ENCODE assay signal across 8 cellular contexts in genomic region chr14:73633115-73633514, GRCh38. TPM values are rescaled to one million over a fixed set of nuclear protein-coding genes. Genes with fewer than 3 reads are reported as not detected.
DNase-seq lines count a peak whose midpoint lies in the region; ATAC-seq, FAIRE-seq and TF ChIP-seq lines count a peak whose summit lies in the region.

No MANE protein-coding gene starts in this region.

- H3K4me1 ChIP-seq in A549: peaks cover 3% of the 10 kb centered on the region; the same call in 1 of the 3 replicates

- no peak for TF ChIP-seq POLR2A in A549 (IDR thresholded peaks at IDR 0.05; ENCODE audit: low read length)

- H3K4me2 ChIP-seq in A549: peak overlapping the region; percentile 84

- H3K9me3 ChIP-seq in A549: no peaks in the 10 kb centered on the region

- no peak for FAIRE-seq in A549 (lab: Jason Lieb, UNC)

- TF ChIP-seq CTCF in A549 (IDR thresholded peaks at IDR 0.05): no peak
- TF ChIP-seq CTCF in mesothelial cell of epicardium (IDR thresholded peaks at IDR 0.05; ENCODE audit: unreplicated experiment): no peak

- H3K27ac ChIP-seq in A549: no peak overlapping the region

- H3K4me3 ChIP-seq in A549: peak overlapping the region; percentile 37

- TF ChIP-seq RAD21 in A549 (conservative IDR thresholded peaks at IDR 0.05 in 1 of 2, IDR thresholded peaks at IDR 0.05 in 1 of 2): no peak

- TF ChIP-seq EP300 in A549 (IDR thresholded peaks at IDR 0.05): no peak

- ATAC-seq in A549: peak in 1 of 2 experiments; percentile 52; a peak in 3 of 6 replicates
- ATAC-seq in HG02981 (IDR thresholded peaks at IDR 0.05; ENCODE audit: unreplicated experiment): peak; percentile 9
- ATAC-seq in activated naive CD8-positive, alpha-beta T cell treated with anti-CD3 and anti-CD28 coated beads, Interleukin-2, amount 10 ng/mL, durations not matched to agents 7 days and 5 days (ENCODE audit: low read depth): peak; percentile 27
- no peak for ATAC-seq in GM18870 (IDR thresholded peaks at IDR 0.05; ENCODE audit: unreplicated experiment)
- no peak for ATAC-seq in HG02623 (IDR thresholded peaks at IDR 0.05; ENCODE audit: unreplicated experiment)

- H3K27me3 Mint-ChIP-seq in activated naive CD8-positive, alpha-beta T cell treated with anti-CD3 and anti-CD28 coated beads, Interleukin-2, amount 10 ng/mL, durations not matched to agents 7 days and 5 days: peaks cover 26% of the 10 kb centered on the region
- peaks cover 17% of the 10 kb centered on the region for H3K27me3 Mint-ChIP-seq in mesothelial cell of epicardium (ENCODE audit: low read depth)

- CTCF ChIA-PET in A549 (lab: Yijun Ruan, JAX): interaction anchor here (0.5 to 6.3 kb wide), 42 partner anchors 12 to 786 kb away, joined by 3 to 89 read pairs (median 4); partner anchors contain the start of genes ACOT1, ACOT2, ACOT4 and ACOT6

- 51% methylated on average over 13 of the region's 13 CpGs for WGBS in A549 (ENCODE audit: missing lambda C conversion rate)

- H3K27ac Mint-ChIP-seq in activated naive CD8-positive, alpha-beta T cell treated with anti-CD3 and anti-CD28 coated beads, Interleukin-2, amount 10 ng/mL, durations not matched to agents 7 days and 5 days: no peak overlapping the region
- H3K27ac Mint-ChIP-seq in mesothelial cell of epicardium: no peak overlapping the region

- POLR2A ChIA-PET in A549 (lab: Yijun Ruan, JAX): interaction anchor here (0.9 to 1.1 kb wide), 3 partner anchors 21 to 124 kb away, joined by 3 to 4 read pairs (median 4); partner anchors contain the start of genes ACOT2 and ACOT6
- POLR2A ChIA-PET in activated naive CD8-positive, alpha-beta T cell treated with anti-CD3 and anti-CD28 coated beads, Interleukin-2, amount 10 ng/mL, durations not matched to agents 7 days and 5 days (lab: Charles Lee): interaction anchor here (0.7 kb wide), 1 partner anchor 41 kb away, joined by 3 read pairs; no protein-coding TSS in a partner anchor

- no peaks in the 10 kb centered on the region for H3K9me3 Mint-ChIP-seq in activated naive CD8-positive, alpha-beta T cell treated with anti-CD3 and anti-CD28 coated beads, Interleukin-2, amount 10 ng/mL, durations not matched to agents 7 days and 5 days
- H3K9me3 Mint-ChIP-seq in mesothelial cell of epicardium: no peaks in the 10 kb centered on the region

- DNase-seq in A549 (ENCODE audit: low read depth in 1 of 2, low spot score in 1 of 2) (no peak), mesothelial cell of epicardium (ENCODE audit: low spot score in 2 of 2, unreplicated experiment in 2 of 2) (no peak), NCI-H1436 (lab: John Stamatoyannopoulos, UW) (no peak), dedifferentiated amniotic fluid mesenchymal stem cell (ENCODE audit: extremely low spot score) (no peak)
- DNase-seq in activated naive CD8-positive, alpha-beta T cell treated with anti-CD3 and anti-CD28 coated beads, Interleukin-2, amount 10 ng/mL, durations not matched to agents 7 days and 5 days: no peak

- peaks cover 5% of the 10 kb centered on the region for H3K4me1 Mint-ChIP-seq in activated naive CD8-positive, alpha-beta T cell treated with anti-CD3 and anti-CD28 coated beads, Interleukin-2, amount 10 ng/mL, durations not matched to agents 7 days and 5 days
- peaks cover 17% of the 10 kb centered on the region for H3K4me1 Mint-ChIP-seq in mesothelial cell of epicardium

- H3K4me3 Mint-ChIP-seq in activated naive CD8-positive, alpha-beta T cell treated with anti-CD3 and anti-CD28 coated beads, Interleukin-2, amount 10 ng/mL, durations not matched to agents 7 days and 5 days: peak overlapping the region; percentile 72
- peak overlapping the region; percentile 68 for H3K4me3 Mint-ChIP-seq in mesothelial cell of epicardium

- no peaks in the 10 kb centered on the region for H3K36me3 Mint-ChIP-seq in activated naive CD8-positive, alpha-beta T cell treated with anti-CD3 and anti-CD28 coated beads, Interleukin-2, amount 10 ng/mL, durations not matched to agents 7 days and 5 days
- no peaks in the 10 kb centered on the region for H3K36me3 Mint-ChIP-seq in mesothelial cell of epicardium

TF ChIP-seq in A549, 52 proteins besides CTCF, POLR2A, EP300 and RAD21:
- TF ChIP-seq CHD2 (IDR thresholded peaks at IDR 0.05; ENCODE audit: low read length, partially characterized antibody) (no peak), CBX8 (IDR thresholded peaks at IDR 0.05) (no peak), GATA3 (IDR thresholded peaks at IDR 0.05; ENCODE audit: borderline replicate concordance) (no peak), RARB (CRISPR knock-in tag; IDR thresholded peaks at IDR 0.05) (no peak), HOXA7 (CRISPR knock-in tag; IDR thresholded peaks at IDR 0.05) (no peak), CHD4 (IDR thresholded peaks at IDR 0.05; ENCODE audit: borderline replicate concordance) (no peak)
- TF ChIP-seq, protein P1, sequence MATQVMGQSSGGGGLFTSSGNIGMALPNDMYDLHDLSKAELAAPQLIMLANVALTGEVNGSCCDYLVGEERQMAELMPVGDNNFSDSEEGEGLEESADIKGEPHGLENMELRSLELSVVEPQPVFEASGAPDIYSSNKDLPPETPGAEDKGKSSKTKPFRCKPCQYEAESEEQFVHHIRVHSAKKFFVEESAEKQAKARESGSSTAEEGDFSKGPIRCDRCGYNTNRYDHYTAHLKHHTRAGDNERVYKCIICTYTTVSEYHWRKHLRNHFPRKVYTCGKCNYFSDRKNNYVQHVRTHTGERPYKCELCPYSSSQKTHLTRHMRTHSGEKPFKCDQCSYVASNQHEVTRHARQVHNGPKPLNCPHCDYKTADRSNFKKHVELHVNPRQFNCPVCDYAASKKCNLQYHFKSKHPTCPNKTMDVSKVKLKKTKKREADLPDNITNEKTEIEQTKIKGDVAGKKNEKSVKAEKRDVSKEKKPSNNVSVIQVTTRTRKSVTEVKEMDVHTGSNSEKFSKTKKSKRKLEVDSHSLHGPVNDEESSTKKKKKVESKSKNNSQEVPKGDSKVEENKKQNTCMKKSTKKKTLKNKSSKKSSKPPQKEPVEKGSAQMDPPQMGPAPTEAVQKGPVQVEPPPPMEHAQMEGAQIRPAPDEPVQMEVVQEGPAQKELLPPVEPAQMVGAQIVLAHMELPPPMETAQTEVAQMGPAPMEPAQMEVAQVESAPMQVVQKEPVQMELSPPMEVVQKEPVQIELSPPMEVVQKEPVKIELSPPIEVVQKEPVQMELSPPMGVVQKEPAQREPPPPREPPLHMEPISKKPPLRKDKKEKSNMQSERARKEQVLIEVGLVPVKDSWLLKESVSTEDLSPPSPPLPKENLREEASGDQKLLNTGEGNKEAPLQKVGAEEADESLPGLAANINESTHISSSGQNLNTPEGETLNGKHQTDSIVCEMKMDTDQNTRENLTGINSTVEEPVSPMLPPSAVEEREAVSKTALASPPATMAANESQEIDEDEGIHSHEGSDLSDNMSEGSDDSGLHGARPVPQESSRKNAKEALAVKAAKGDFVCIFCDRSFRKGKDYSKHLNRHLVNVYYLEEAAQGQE (IDR thresholded peaks at IDR 0.05): no peak
- TF ChIP-seq, protein P2, sequence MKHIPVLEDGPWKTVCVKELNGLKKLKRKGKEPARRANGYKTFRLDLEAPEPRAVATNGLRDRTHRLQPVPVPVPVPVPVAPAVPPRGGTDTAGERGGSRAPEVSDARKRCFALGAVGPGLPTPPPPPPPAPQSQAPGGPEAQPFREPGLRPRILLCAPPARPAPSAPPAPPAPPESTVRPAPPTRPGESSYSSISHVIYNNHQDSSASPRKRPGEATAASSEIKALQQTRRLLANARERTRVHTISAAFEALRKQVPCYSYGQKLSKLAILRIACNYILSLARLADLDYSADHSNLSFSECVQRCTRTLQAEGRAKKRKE (CRISPR knock-in tag; IDR thresholded peaks at IDR 0.05; ENCODE audit: low read depth): no peak
- TF ChIP-seq, protein P3, sequence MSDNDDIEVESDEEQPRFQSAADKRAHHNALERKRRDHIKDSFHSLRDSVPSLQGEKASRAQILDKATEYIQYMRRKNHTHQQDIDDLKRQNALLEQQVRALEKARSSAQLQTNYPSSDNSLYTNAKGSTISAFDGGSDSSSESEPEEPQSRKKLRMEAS (IDR thresholded peaks at IDR 0.05): no peak

RNA-seq across cellular contexts. Expression of gene DNAL1, which starts 11.7 kb away (rescaled TPM):
- polyA plus RNA-seq in A549 (2011; rRNA removed): 9.2 and 16.3 TPM in 2 replicates
- polyA plus RNA-seq in A549 (2012; cell fraction: cytosol; rRNA removed): 1.7 and 2.2 TPM in 2 replicates
- 0.88 and 1.9 TPM in 2 replicates for polyA plus RNA-seq in A549 (2012; cell fraction: nucleus; rRNA removed)
- polyA plus RNA-seq in A549 (2017; fragmentation: RNase III; extraction: RNeasy Plus Mini Kit Qiagen cat#74134 plus additional on column Dnase treatment): 7.8 to 8.3 TPM (median 8.3 TPM) in 3 replicates
- polyA minus RNA-seq in A549 (2011; rRNA and poly(A)+ RNA removed): 3.7 TPM in 2 replicates
- 1 to 10 TPM; 6.3 TPM for total RNA-seq in activated naive CD8-positive, alpha-beta T cell treated with anti-CD3 and anti-CD28 coated beads, Interleukin-2, amount 10 ng/mL, durations not matched to agents 7 days and 5 days
- total RNA-seq in mesothelial cell of epicardium: 13.3 to 13.8 TPM (median 13.4 TPM) in 3 replicates

RNA-seq across cellular contexts. Expression of gene ACOT6, which starts 20.8 kb away (rescaled TPM):
- polyA plus RNA-seq in A549 (2011; rRNA removed) (not detected in 2 replicates), A549 (2017; fragmentation: RNase III; extraction: RNeasy Plus Mini Kit Qiagen cat#74134 plus additional on column Dnase treatment) (not detected in 3 replicates)
- not detected in 2 replicates for polyA plus RNA-seq in A549 (2012; cell fraction: cytosol; rRNA removed)
- polyA plus RNA-seq in A549 (2012; cell fraction: nucleus; rRNA removed): not detected in 2 replicates
- not detected in 2 replicates for polyA minus RNA-seq in A549 (2011; rRNA and poly(A)+ RNA removed)
- total RNA-seq in activated naive CD8-positive, alpha-beta T cell treated with anti-CD3 and anti-CD28 coated beads, Interleukin-2, amount 10 ng/mL, durations not matched to agents 7 days and 5 days: not detected
- not detected in 3 replicates for total RNA-seq in mesothelial cell of epicardium

RNA-seq across cellular contexts. Expression of gene ACOT4, which starts 41.4 kb away (rescaled TPM):
- polyA plus RNA-seq in A549 (2011; rRNA removed) (2.7 and 3.4 TPM in 2 replicates), A549 (2017; fragmentation: RNase III; extraction: RNeasy Plus Mini Kit Qiagen cat#74134 plus additional on column Dnase treatment) (1.6 TPM in 3 replicates)
- 1.3 and 1.9 TPM in 2 replicates for polyA plus RNA-seq in A549 (2012; cell fraction: cytosol; rRNA removed)
- 1.2 and 1.5 TPM in 2 replicates for polyA plus RNA-seq in A549 (2012; cell fraction: nucleus; rRNA removed)
- 1.4 and 1.7 TPM in 2 replicates for polyA minus RNA-seq in A549 (2011; rRNA and poly(A)+ RNA removed)
- total RNA-seq in activated naive CD8-positive, alpha-beta T cell treated with anti-CD3 and anti-CD28 coated beads, Interleukin-2, amount 10 ng/mL, durations not matched to agents 7 days and 5 days: 1 to 10 TPM; 1.9 TPM
- 1.4 to 1.6 TPM (median 1.5 TPM) in 3 replicates for total RNA-seq in mesothelial cell of epicardium

Comparison
In these comparisons a context has a peak if more than half of its experiments do, and no peak if none do; other contexts are left out.
1. ATAC-seq: peak in HG02981 (single experiment) and activated naive CD8-positive, alpha-beta T cell treated with anti-CD3 and anti-CD28 coated beads, Interleukin-2, amount 10 ng/mL, durations not matched to agents 7 days and 5 days (single experiment); none in GM18870 (single experiment) and HG02623 (single experiment).